In genomic region chr5:88727705-88728313, GRCh38 we compare ENCODE assay signal across 8 cellular contexts.
DNase-seq lines count a peak whose midpoint lies in the region; ATAC-seq and TF ChIP-seq lines count a peak whose summit lies in the region.

No MANE protein-coding gene starts in this region.

- ATAC-seq in HG03457 (IDR thresholded peaks at IDR 0.05; ENCODE audit: unreplicated experiment) (no peak), GM19463 (IDR thresholded peaks at IDR 0.05; ENCODE audit: unreplicated experiment) (no peak)

- no peak for TF ChIP-seq POLR2A in prostate gland (IDR thresholded peaks at IDR 0.05)

- no peak overlapping the region for H3K9ac ChIP-seq in colonic mucosa (ENCODE audit: low read depth in 2 of 2, low read length in 2 of 2)

- TF ChIP-seq CTCF in colonic mucosa (IDR thresholded peaks at IDR 0.05) (peak; percentile 52), prostate gland (IDR thresholded peaks at IDR 0.05) (peak; percentile 38 to 58 (median 44))

- H3K9me3 ChIP-seq in colonic mucosa (no peaks in the 10 kb centered on the region), prostate gland (no peaks in the 10 kb centered on the region)

- no peaks in the 10 kb centered on the region for H3K27me3 ChIP-seq in colonic mucosa
- no peaks in the 10 kb centered on the region for H3K27me3 ChIP-seq in prostate gland (replicated peaks; ENCODE audit: insufficient read depth)

- WGBS in prostate gland = 38% methylated on average over 3 of the region's 3 CpGs

- intact Hi-C loops in colonic mucosa (cut with DNase I) (loop anchor here (5.0 kb wide), 2 partner anchors 1004 to 1539 kb away; no protein-coding TSS in a partner anchor), prostate gland (cut with DNase I) (loop anchor here (2.0 to 10.0 kb wide), 2 partner anchors 1537 to 1657 kb away; no protein-coding TSS in a partner anchor)

- H3K4me1 ChIP-seq in colonic mucosa (no peaks in the 10 kb centered on the region), prostate gland (replicated peaks) (no peaks in the 10 kb centered on the region)

- H3K36me3 ChIP-seq in colonic mucosa (no peaks in the 10 kb centered on the region), prostate gland (no peaks in the 10 kb centered on the region)

- DNase-seq in NCI-H146 (lab: John Stamatoyannopoulos, UW) = peak; percentile 17
- DNase-seq in NCI-H146 treated with DMSO at 0.1 percent for 48 hours (lab: John Stamatoyannopoulos, UW; ENCODE audit: unreplicated experiment) = no peak
- DNase-seq in NCI-H1048 (lab: John Stamatoyannopoulos, UW) = peak; percentile 10
- DNase-seq in colonic mucosa = no peak
- no peak for DNase-seq in prostate gland (ENCODE audit: low spot score)
- no peak for DNase-seq in iPS-NIHi11 (ENCODE audit: low spot score)

- H3K27ac ChIP-seq in colonic mucosa = no peak overlapping the region
- H3K27ac ChIP-seq in prostate gland = no peak overlapping the region

- H3K4me3 ChIP-seq in colonic mucosa (no peak overlapping the region), prostate gland (no peak overlapping the region)

Comparison
In these comparisons a context has a peak if more than half of its experiments do, and no peak if none do; other contexts are left out.
1. DNase-seq: peak in NCI-H146 (single experiment) and NCI-H1048 (single experiment); none in NCI-H146 treated with DMSO at 0.1 percent for 48 hours (single experiment), colonic mucosa (single experiment), prostate gland (single experiment) and iPS-NIHi11 (single experiment).